8 cellular contexts compared by ENCODE assay signal in genomic region chr20:62740286-62741141, GRCh38. TPM values are rescaled to one million over a fixed set of nuclear protein-coding genes. Genes with fewer than 3 reads are reported as not detected.
A peak's percentile ranks its signal among the peaks of the same experiment; 100 is the strongest.
DNase-seq lines count a peak whose midpoint lies in the region; ATAC-seq and TF ChIP-seq lines count a peak whose summit lies in the region.

No MANE protein-coding gene starts in this region.

- peak overlapping the region; percentile 80 for H3K4me2 ChIP-seq in skeletal muscle satellite cell (ENCODE audit: low read length)

- H3K4me3 ChIP-seq in fibroblast of mammary gland (ENCODE audit: control insufficient read depth, low read depth, low read length) (peak overlapping the region; percentile 1), skeletal muscle satellite cell (ENCODE audit: low read length) (peak overlapping the region; percentile 63)

- peak; percentile 56 for ATAC-seq in HG02571 (IDR thresholded peaks at IDR 0.05; ENCODE audit: unreplicated experiment)

- peak overlapping the region; percentile 73 for H3K9ac ChIP-seq in skeletal muscle satellite cell (ENCODE audit: low read depth, low read length)

- no peaks in the 10 kb centered on the region for H3K9me3 ChIP-seq in skeletal muscle satellite cell (replicated peaks; ENCODE audit: low read length)

- DNase-seq in GM04504 (ENCODE audit: low read depth) (peak; percentile 46), NK-92 (lab: John Stamatoyannopoulos, UW; ENCODE audit: unreplicated experiment) (peak; percentile 35), fibroblast of mammary gland (ENCODE audit: low read depth) (peak; percentile 94), islet precursor cell (no peak), NCI-H510A (lab: John Stamatoyannopoulos, UW) (no peak)
- DNase-seq in activated CD8-positive, alpha-beta memory T cell treated with anti-CD3 and anti-CD28 coated beads, Interleukin-2, amount 50 U/mL, for 1 hour (ENCODE audit: extremely low read depth), result peak; percentile 77

- no peak for TF ChIP-seq CTCF in fibroblast of mammary gland (conservative IDR thresholded peaks at IDR 0.05; ENCODE audit: control insufficient read depth, insufficient read depth, low read depth, low read length)

- peaks cover 26% of the 10 kb centered on the region for H3K4me1 ChIP-seq in skeletal muscle satellite cell (ENCODE audit: control insufficient read depth, insufficient read depth, low read length)

- H3K36me3 ChIP-seq in skeletal muscle satellite cell (ENCODE audit: insufficient read depth, low read length), result no peaks in the 10 kb centered on the region

- H3K27me3 ChIP-seq in skeletal muscle satellite cell (ENCODE audit: control insufficient read depth, insufficient read depth, low read length), result peaks cover 6% of the 10 kb centered on the region

RNA-seq across cellular contexts. Expression of gene NTSR1, which starts 31.9 kb away (rescaled TPM):
- 0.22 and 0.25 TPM in 2 replicates for total RNA-seq in skeletal muscle satellite cell (2012; rRNA removed)

RNA-seq across cellular contexts. Expression of gene MRGBP, which starts 55.8 kb away (rescaled TPM):
- total RNA-seq in skeletal muscle satellite cell (2012; rRNA removed), result 19.7 and 21.3 TPM in 2 replicates

Comparison
In these comparisons a context has a peak if more than half of its experiments do, and no peak if none do; other contexts are left out.
1. DNase-seq: peak in GM04504 (single experiment), NK-92 (single experiment), activated CD8-positive, alpha-beta memory T cell treated with anti-CD3 and anti-CD28 coated beads, Interleukin-2, amount 50 U/mL, for 1 hour (single experiment) and fibroblast of mammary gland (single experiment); none in islet precursor cell (single experiment) and NCI-H510A (single experiment).